In the genomic region with DNA sequence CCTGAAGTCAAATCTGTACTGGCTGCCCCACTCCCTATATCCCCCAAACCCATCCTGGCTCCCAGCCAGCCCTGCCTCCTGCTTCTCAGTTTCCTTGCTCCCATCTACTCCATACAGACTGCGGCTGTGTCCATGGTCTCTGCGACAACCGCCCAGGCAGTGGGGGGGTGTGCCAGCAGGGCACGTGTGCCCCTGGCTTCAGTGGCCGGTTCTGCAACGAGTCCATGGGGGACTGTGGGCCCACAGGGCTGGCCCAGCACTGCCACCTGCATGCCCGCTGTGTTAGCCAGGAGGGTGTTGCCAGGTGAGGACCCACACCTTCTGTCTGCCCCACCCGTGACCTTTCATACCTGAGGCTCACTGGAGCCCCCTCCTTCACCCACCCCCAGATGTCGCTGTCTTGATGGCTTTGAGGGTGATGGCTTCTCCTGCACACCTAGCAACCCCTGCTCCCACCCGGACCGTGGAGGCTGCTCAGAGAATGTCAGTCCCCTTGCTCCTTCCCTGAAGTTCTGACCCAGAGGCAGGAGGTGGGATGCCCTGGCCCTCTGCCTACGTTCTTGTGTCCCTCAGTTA, we compare ENCODE assay signal across 1 cellular context.
TF ChIP-seq lines count a peak whose summit lies in the region.

No MANE protein-coding gene starts in this region.

TF ChIP-seq in K562, 482 proteins besides CTCF, POLR2A, EP300 and RAD21:
- TF ChIP-seq, protein P1, sequence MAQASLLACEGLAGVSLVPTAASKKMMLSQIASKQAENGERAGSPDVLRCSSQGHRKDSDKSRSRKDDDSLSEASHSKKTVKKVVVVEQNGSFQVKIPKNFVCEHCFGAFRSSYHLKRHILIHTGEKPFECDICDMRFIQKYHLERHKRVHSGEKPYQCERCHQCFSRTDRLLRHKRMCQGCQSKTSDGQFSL (CRISPR knock-in tag; IDR thresholded peaks at IDR 0.05), result peak; percentile 71
- TF ChIP-seq, protein P1 (tag; IDR thresholded peaks at IDR 0.05), result no peak
- TF ChIP-seq RBM25 (IDR thresholded peaks at IDR 0.05; ENCODE audit: low read depth, low read length, severe bottlenecking) (no peak), ZNF354B (CRISPR knock-in tag; IDR thresholded peaks at IDR 0.05) (no peak), SIN3B (IDR thresholded peaks at IDR 0.05; ENCODE audit: low read depth) (no peak), NR2C2 (CRISPR knock-in tag; IDR thresholded peaks at IDR 0.05) (no peak), NR2C2 (tag; IDR thresholded peaks at IDR 0.05) (no peak), NFIC (IDR thresholded peaks at IDR 0.05) (peak; percentile 48), ZFX (CRISPR knock-in tag; IDR thresholded peaks at IDR 0.05) (no peak)
- TF ChIP-seq, protein P2, sequence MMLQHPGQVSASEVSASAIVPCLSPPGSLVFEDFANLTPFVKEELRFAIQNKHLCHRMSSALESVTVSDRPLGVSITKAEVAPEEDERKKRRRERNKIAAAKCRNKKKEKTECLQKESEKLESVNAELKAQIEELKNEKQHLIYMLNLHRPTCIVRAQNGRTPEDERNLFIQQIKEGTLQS (IDR thresholded peaks at IDR 0.05), result no peak
- TF ChIP-seq, protein P2 (CRISPR knock-in tag; conservative IDR thresholded peaks at IDR 0.05), result no peak
- TF ChIP-seq, protein P3, sequence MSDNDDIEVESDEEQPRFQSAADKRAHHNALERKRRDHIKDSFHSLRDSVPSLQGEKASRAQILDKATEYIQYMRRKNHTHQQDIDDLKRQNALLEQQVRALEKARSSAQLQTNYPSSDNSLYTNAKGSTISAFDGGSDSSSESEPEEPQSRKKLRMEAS (CRISPR knock-in tag; IDR thresholded peaks at IDR 0.05), result no peak
